24 cellular contexts compared by ENCODE assay signal in the genomic region with DNA sequence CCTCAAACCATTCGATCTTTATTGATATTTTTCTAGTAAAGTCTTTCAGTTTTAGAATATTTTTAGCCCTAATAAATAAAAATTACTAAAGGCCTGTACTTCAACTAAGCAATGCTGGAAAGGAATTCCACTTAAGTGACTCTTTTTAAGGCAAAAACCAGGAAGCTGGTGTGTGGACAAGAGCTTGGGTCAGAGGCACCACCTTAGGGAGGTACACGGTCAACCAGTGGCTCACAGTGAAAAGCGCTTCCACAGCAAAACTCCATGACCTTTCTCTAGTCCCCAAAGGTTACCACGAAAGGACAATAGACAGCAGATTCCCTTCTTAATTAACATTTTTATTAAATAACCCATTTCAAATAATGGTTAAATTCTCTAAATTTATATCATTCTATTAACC.
"Had no signal": no experiment of that assay in that cellular context is flagged by ENCODE, and none has a peak within 500 bp of the region (broad histone marks: within the 10 kb centered on the region; RNA-seq: fewer than 3 reads in every experiment).

No MANE protein-coding gene starts in this region.

- H3K27ac Mint-ChIP-seq: natural killer cell; stimulated activated naive CD8-positive, alpha-beta T cell treated with anti-CD3 and anti-CD28 coated beads, Interleukin-15, Interleukin-2, amounts not matched to agents 100 ng/mL and 50 ng/mL, for 24 hours had no signal

- H3K4me3 ChIP-seq: lower lobe of right lung, pancreas, psoas muscle, right atrium auricular region, skin epidermis, suprapubic skin, thoracic aorta, tibial nerve, upper lobe of left lung, vagina had no signal

- H3K36me3 ChIP-seq: pancreas had no signal

- H3K27me3 ChIP-seq: pancreas, right atrium auricular region, suprapubic skin, tibial nerve, upper lobe of left lung, vagina had no signal

- H3K36me3 Mint-ChIP-seq: naive B cell, natural killer cell had no signal

- H3K9me3 Mint-ChIP-seq: naive B cell; natural killer cell; stimulated activated naive CD8-positive, alpha-beta T cell treated with anti-CD3 and anti-CD28 coated beads, Interleukin-15, Interleukin-2, amounts not matched to agents 100 ng/mL and 50 ng/mL, for 24 hours had no signal

- H3K9me3 ChIP-seq: lower lobe of right lung, pancreas, psoas muscle, right atrium auricular region, suprapubic skin, thoracic aorta, tibial nerve, upper lobe of left lung, vagina had no signal

- H3K4me3 Mint-ChIP-seq: naive B cell; natural killer cell; stimulated activated naive CD8-positive, alpha-beta T cell treated with anti-CD3 and anti-CD28 coated beads, Interleukin-15, Interleukin-2, amounts not matched to agents 100 ng/mL and 50 ng/mL, for 24 hours had no signal

- ATAC-seq: left cardiac atrium, left lobe of liver, natural killer cell, pancreas, psoas muscle, sciatic nerve had no signal

- H3K27me3 Mint-ChIP-seq: naive B cell; stimulated activated naive CD8-positive, alpha-beta T cell treated with anti-CD3 and anti-CD28 coated beads, Interleukin-15, Interleukin-2, amounts not matched to agents 100 ng/mL and 50 ng/mL, for 24 hours had no signal

- H3K27ac ChIP-seq: lower lobe of right lung, pancreas, psoas muscle, right atrium auricular region, skin epidermis, suprapubic skin, thoracic aorta, tibial nerve, upper lobe of left lung, vagina had no signal

- DNase-seq: hippocampal formation; kidney glomerular epithelial cell; left cardiac atrium; mammary epithelial cell; mesenchymal stem cell; naive B cell; natural killer cell; pancreas; psoas muscle; stimulated activated CD4-positive, alpha-beta T cell treated with anti-CD3 and anti-CD28 coated beads, Interleukin-12 subunit alpha, Interleukin-12 subunit beta, amount 100 ng/mL, for 4 hours; stimulated activated CD4-positive, alpha-beta T cell treated with anti-CD3 and anti-CD28 coated beads, Interleukin-15, amount 100 ng/mL, for 24 hours; stimulated activated CD4-positive, alpha-beta T cell treated with anti-CD3 and anti-CD28 coated beads, Interleukin-2, amount 100 ng/mL, for 24 hours; stimulated activated CD4-positive, alpha-beta T cell treated with anti-CD3 and anti-CD28 coated beads, Interleukin-4, amount 100 ng/mL, for 1 hour had no signal
